19 cellular contexts compared by ENCODE assay signal in the genomic region with DNA sequence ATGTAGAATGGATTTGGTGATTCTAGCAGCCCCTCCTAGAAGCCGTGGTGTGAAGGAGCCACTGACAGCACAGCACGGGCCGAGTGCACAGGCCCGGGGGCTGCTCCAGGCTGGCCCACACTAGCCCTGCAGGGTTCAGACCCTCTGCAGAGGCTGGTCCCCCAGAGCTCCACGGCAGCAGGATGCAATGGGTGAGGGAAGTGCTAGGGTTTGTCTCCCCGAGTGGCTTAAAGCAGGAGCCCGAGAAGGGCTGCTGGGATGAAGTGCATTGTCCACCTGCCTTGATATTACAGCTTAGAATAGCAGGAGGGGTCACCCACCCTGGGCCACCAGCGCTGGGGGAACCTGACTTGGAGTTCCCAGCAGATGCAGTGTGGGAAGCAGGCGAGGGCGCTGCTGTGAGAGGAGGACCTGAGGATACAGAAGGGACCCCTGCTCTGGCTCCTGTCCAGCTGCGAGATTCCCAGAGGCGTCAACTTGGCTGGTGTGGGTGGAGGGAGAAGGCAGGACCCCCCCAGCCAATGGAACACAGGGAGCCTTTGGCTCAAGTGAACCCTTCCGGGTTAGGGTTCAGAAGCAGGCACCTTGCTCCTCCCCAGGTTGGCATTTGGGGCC. TPM values are rescaled to one million over a fixed set of nuclear protein-coding genes. Genes with fewer than 3 reads are reported as not detected.
DNase-seq lines count a peak whose midpoint lies in the region; ATAC-seq, FAIRE-seq and TF ChIP-seq lines count a peak whose summit lies in the region.
"Had no signal": no experiment of that assay in that cellular context is flagged by ENCODE, and none has a peak within 500 bp of the region (broad histone marks: within the 10 kb centered on the region; RNA-seq: fewer than 3 reads in every experiment).

No MANE protein-coding gene starts in this region.

- TF ChIP-seq EP300 in HepG2 (IDR thresholded peaks at IDR 0.05; ENCODE audit: low read depth in 2 of 2, low read length in 2 of 2), result no peak
- TF ChIP-seq EP300 in HepG2 (CRISPR knock-in tag; IDR thresholded peaks at IDR 0.05; ENCODE audit: borderline replicate concordance), result no peak

- H3K27me3 ChIP-seq in right lobe of liver, result no peaks in the 10 kb centered on the region
- no peaks in the 10 kb centered on the region for H3K27me3 ChIP-seq in HepG2 (ENCODE audit: control insufficient read depth in 1 of 2, insufficient read depth in 2 of 2, low read length in 2 of 2)
- no peaks in the 10 kb centered on the region for H3K27me3 ChIP-seq in mesendoderm (ENCODE audit: insufficient read depth, low read length, poor library complexity)
- no peaks in the 10 kb centered on the region for H3K27me3 ChIP-seq in upper lobe of right lung
- H3K27me3 ChIP-seq: MG63, thyroid gland had no signal

- TF ChIP-seq POLR2A in right lobe of liver (IDR thresholded peaks at IDR 0.05) (no peak), HepG2 (IDR thresholded peaks at IDR 0.05; ENCODE audit: insufficient read depth in 1 of 2, low read depth in 2 of 2, low read length in 2 of 2) (no peak)

- H3K36me3 Mint-ChIP-seq in glutamatergic neuron (ENCODE audit: unreplicated experiment), result no peaks in the 10 kb centered on the region

- H3K4me3 Mint-ChIP-seq in glutamatergic neuron (ENCODE audit: unreplicated experiment), result no peak overlapping the region

- no peak for FAIRE-seq in HepG2 (lab: Jason Lieb, UNC)
- FAIRE-seq: frontal cortex had no signal

- no peak overlapping the region for H3K27ac ChIP-seq in right lobe of liver
- no peak overlapping the region for H3K27ac ChIP-seq in HepG2 (ENCODE audit: extremely low read length, insufficient read depth, low read length)
- H3K27ac ChIP-seq in mesendoderm (ENCODE audit: low read depth, low read length), result no peak overlapping the region
- no peak overlapping the region for H3K27ac ChIP-seq in upper lobe of right lung

- H3K4me2 ChIP-seq in HepG2 (ENCODE audit: low read depth, low read length) (no peak overlapping the region), mesendoderm (ENCODE audit: low read length) (no peak overlapping the region)

- peaks cover 20% of the 10 kb centered on the region for H3K79me1 ChIP-seq in mesendoderm (ENCODE audit: low read length)

- H4K8ac ChIP-seq in mesendoderm (ENCODE audit: low read depth, low read length), result no peak overlapping the region

- H3K9ac ChIP-seq in HepG2 (ENCODE audit: insufficient read depth, low read depth, low read length) (no peak overlapping the region), mesendoderm (ENCODE audit: low read length) (no peak overlapping the region)

- H3K56ac ChIP-seq in mesendoderm (ENCODE audit: low read length), result no peak overlapping the region

- no peak overlapping the region for H3K4me3 ChIP-seq in right lobe of liver
- no peak overlapping the region for H3K4me3 ChIP-seq in HepG2 (replicated peaks in 1 of 3; ENCODE audit: insufficient read depth in 1 of 3, low read depth in 2 of 3, low read length in 3 of 3)
- H3K4me3 ChIP-seq in mesendoderm (ENCODE audit: low read length), result no peak overlapping the region
- no peak overlapping the region for H3K4me3 ChIP-seq in upper lobe of right lung
- H3K4me3 ChIP-seq: MG63, thyroid gland had no signal

- peak overlapping the region; percentile 24 for H3K23ac ChIP-seq in mesendoderm (ENCODE audit: low read length)

- no peak overlapping the region for H2BK120ac ChIP-seq in mesendoderm (ENCODE audit: low read depth, low read length)

- H3K36me3 ChIP-seq in right lobe of liver (peaks cover 18 to 81% (median 47%) of the 10 kb centered on the region in 4 donors), HepG2 (replicated peaks in 1 of 2; ENCODE audit: control insufficient read depth in 1 of 2, insufficient read depth in 2 of 2, low read length in 2 of 2) (peaks cover 72 to 99% of the 10 kb centered on the region in 2 experiments), mesendoderm (ENCODE audit: control insufficient read depth, insufficient read depth, low read length) (peaks cover 42% of the 10 kb centered on the region), upper lobe of right lung (peaks cover 97% of the 10 kb centered on the region)

- no peak overlapping the region for H2AFZ ChIP-seq in HepG2 (ENCODE audit: low read length)

- DNase-seq in right lobe of liver (peak in 2 of 3 donors; percentile 17 to 51), HepG2 (ENCODE audit: low spot score) (no peak), glutamatergic neuron (peak; percentile 5), mesendoderm (no peak), upper lobe of right lung (peak; percentile 58), GM19238 (ENCODE audit: insufficient read length, low spot score) (no peak), NCI-H510A (lab: John Stamatoyannopoulos, UW) (no peak)
- no peak for DNase-seq in activated CD4-positive, alpha-beta T cell treated with anti-CD3 and anti-CD28 coated beads, Interleukin-2, amount 50 U/mL, for 1 hour
- DNase-seq: ACHN; activated CD4-positive, alpha-beta T cell treated with anti-CD3 and anti-CD28 coated beads for 48 hours; amniotic stem cell; C1 segment of cervical spinal cord; kidney glomerular epithelial cell; MG63; NCI-H1436; NCI-H526; stimulated activated CD4-positive, alpha-beta T cell treated with anti-CD3 and anti-CD28 coated beads, Interleukin-15, amount 100 ng/mL, for 24 hours had no signal

- CTCF ChIA-PET in HepG2 (lab: Yijun Ruan, JAX; ENCODE audit: low intra/inter-chr PET ratio, low total read pairs), result no interaction called here

- no peak overlapping the region for H3K27ac Mint-ChIP-seq in glutamatergic neuron (ENCODE audit: unreplicated experiment)

- in situ Hi-C loops in HepG2 (cut with HindIII; ENCODE audit: extremely low pct_ligation_motif_present, low pct_unique_long_range_greater_than_20kb), result no loop called here

- no peak for TF ChIP-seq RAD21 in HepG2 (CRISPR knock-in tag; IDR thresholded peaks at IDR 0.05)

- H4K5ac ChIP-seq in mesendoderm (ENCODE audit: low read length), result no peak overlapping the region

- H3K9me3 Mint-ChIP-seq in glutamatergic neuron (ENCODE audit: unreplicated experiment), result peaks cover 2% of the 10 kb centered on the region

- POLR2A ChIA-PET in HepG2 (lab: Yijun Ruan, JAX), result no interaction called here

- H2BK5ac ChIP-seq in mesendoderm (ENCODE audit: low read length), result no peak overlapping the region

- H3K9me3 ChIP-seq in right lobe of liver (no peaks in the 10 kb centered on the region), HepG2 (ENCODE audit: low read length) (no peaks in the 10 kb centered on the region), upper lobe of right lung (no peaks in the 10 kb centered on the region)
- H3K9me3 ChIP-seq: MG63, thyroid gland had no signal

- WGBS in right lobe of liver (ENCODE audit: insufficient coverage, low coverage, low lambda C conversion rate, missing lambda C conversion rate), result 100% methylated on average over 2 of the region's 13 CpGs
- 96% methylated on average over 7 of the region's 13 CpGs for WGBS in HepG2 (ENCODE audit: low lambda C conversion rate)
- WGBS in mesendoderm (ENCODE audit: extremely low coverage, insufficient coverage, low lambda C conversion rate), result no CpG with 5 or more reads among the region's 13 CpGs

- no peak for TF ChIP-seq CTCF in right lobe of liver (IDR thresholded peaks at IDR 0.05)
- TF ChIP-seq CTCF in HepG2 (CRISPR knock-in tag; IDR thresholded peaks at IDR 0.05), result no peak
- TF ChIP-seq CTCF in glutamatergic neuron (IDR thresholded peaks at IDR 0.05; ENCODE audit: partially characterized antibody, unreplicated experiment), result no peak
- no peak for TF ChIP-seq CTCF in upper lobe of right lung (IDR thresholded peaks at IDR 0.05)

- no peak overlapping the region for H3K18ac ChIP-seq in mesendoderm (ENCODE audit: low read length)

- peaks cover 9% of the 10 kb centered on the region for H4K20me1 ChIP-seq in HepG2 (ENCODE audit: insufficient read depth, low read length)

- H3K4me1 Mint-ChIP-seq in glutamatergic neuron (ENCODE audit: low read depth, unreplicated experiment), result peaks cover 5% of the 10 kb centered on the region

- BruUV-seq in HepG2 (replicated peaks; lab: Mats Ljungman, UMichigan), result no TSS peak

- H2BK15ac ChIP-seq in mesendoderm (replicated peaks; ENCODE audit: low read depth), result no peak overlapping the region

- peaks cover 0 to 14% (median 0%) of the 10 kb centered on the region in 4 donors for H3K4me1 ChIP-seq in right lobe of liver
- H3K4me1 ChIP-seq in HepG2 (ENCODE audit: insufficient read depth, low read length), result peaks cover 9% of the 10 kb centered on the region; the same call in 1 of the 2 replicates
- H3K4me1 ChIP-seq in mesendoderm (ENCODE audit: control insufficient read depth, low read depth, low read length), result no peaks in the 10 kb centered on the region
- peaks cover 19% of the 10 kb centered on the region for H3K4me1 ChIP-seq in upper lobe of right lung

- H3K79me2 ChIP-seq in HepG2 (ENCODE audit: insufficient read depth, low read length), result no peaks in the 10 kb centered on the region
- H3K79me2 ChIP-seq in mesendoderm (ENCODE audit: control insufficient read depth, insufficient read depth, low read length), result peaks cover 14% of the 10 kb centered on the region

- intact Hi-C loops in right lobe of liver (cut with DNase I), result no loop called here
- intact Hi-C loops in HepG2 (cut with micrococcal nuclease; ENCODE audit: unreplicated experiment), result no loop called here
- intact Hi-C loops in upper lobe of right lung (cut with DNase I), result no loop called here

- no peak overlapping the region for H2AK5ac ChIP-seq in mesendoderm (ENCODE audit: low read length)

- no peak overlapping the region for H3K4ac ChIP-seq in mesendoderm (ENCODE audit: low read depth, low read length)

- ATAC-seq in right lobe of liver, result no peak
- ATAC-seq in HepG2, result no peak
- ATAC-seq in upper lobe of right lung, result no peak

- peaks cover 5% of the 10 kb centered on the region for H3K27me3 Mint-ChIP-seq in glutamatergic neuron (ENCODE audit: unreplicated experiment)

RNA-seq across cellular contexts. Expression of a gene that starts 30.0 kb away (rescaled TPM):
- total RNA-seq in right lobe of liver (100 to 1,000 TPM in 1 of 6 experiments, 10 to 100 TPM in 5; 65.1 to 149 (median 76.4) TPM), HepG2 (2016; rRNA removed; fragmentation: Illumina TruSeq; extraction: Trizol) (106 and 120 TPM in 2 replicates), glutamatergic neuron (ENCODE audit: unreplicated experiment) (161 TPM), upper lobe of right lung (234 TPM)
- 50.7 and 51.7 TPM in 2 replicates for total RNA-seq in HepG2 (2016; cell fraction: cytosol; rRNA removed; fragmentation: Illumina TruSeq; extraction: Trizol; ENCODE audit: low read depth)
- total RNA-seq in HepG2 (2016; cell fraction: insoluble cytoplasmic fraction; rRNA removed; fragmentation: Illumina TruSeq; extraction: Trizol), result 98.1 and 109 TPM in 2 replicates
- 54.9 and 56.0 TPM in 2 replicates for total RNA-seq in HepG2 (2016; cell fraction: membrane; rRNA removed; fragmentation: Illumina TruSeq; extraction: Trizol)
- 57.3 and 65.4 TPM in 2 replicates for total RNA-seq in HepG2 (2016; cell fraction: nucleus; rRNA removed; fragmentation: Illumina TruSeq; extraction: Trizol)
- polyA plus RNA-seq in HepG2 (2011; rRNA removed), result 198 and 199 TPM in 2 replicates
- polyA plus RNA-seq in HepG2 (2011; cell fraction: cytosol; rRNA removed), result 187 and 226 TPM in 2 replicates
- 166 and 177 TPM in 2 replicates for polyA plus RNA-seq in HepG2 (2011; cell fraction: nucleus; rRNA removed)
- polyA plus RNA-seq in HepG2 (2012), result 117 and 122 TPM in 2 replicates
- polyA plus RNA-seq in HepG2 (2016; cell fraction: cytosol; fragmentation: Illumina TruSeq; extraction: Trizol; ENCODE audit: low read depth), result 33.9 and 35.4 TPM in 2 replicates
- polyA plus RNA-seq in HepG2 (2016; cell fraction: insoluble cytoplasmic fraction; fragmentation: Illumina TruSeq; extraction: Trizol; ENCODE audit: low read depth), result 136 and 179 TPM in 2 replicates
- polyA plus RNA-seq in HepG2 (2016; cell fraction: membrane; fragmentation: Illumina TruSeq; extraction: Trizol; ENCODE audit: low read depth), result 47.7 and 51.7 TPM in 2 replicates
- polyA plus RNA-seq in HepG2 (2016; cell fraction: nucleus; fragmentation: Illumina TruSeq; extraction: Trizol; ENCODE audit: insufficient read depth, low read depth), result 118 and 124 TPM in 2 replicates
- polyA minus RNA-seq in HepG2 (2011; rRNA and poly(A)+ RNA removed; ENCODE audit: low replicate concordance), result 149 and 296 TPM in 2 replicates
- 111 and 136 TPM in 2 replicates for polyA minus RNA-seq in HepG2 (2011; cell fraction: cytosol; rRNA and poly(A)+ RNA removed)
- 82.2 and 96.2 TPM in 2 replicates for polyA minus RNA-seq in HepG2 (2011; cell fraction: nucleus; rRNA and poly(A)+ RNA removed)
- polyA plus RNA-seq in mesendoderm (2013, experiment 1 of 2), result 261 TPM
- 261 TPM for polyA plus RNA-seq in mesendoderm (2013, experiment 2 of 2)

Comparison
In these comparisons a context has a peak if more than half of its experiments do, and no peak if none do; other contexts are left out.
1. DNase-seq: peak in right lobe of liver (2 of 3), glutamatergic neuron (single experiment) and upper lobe of right lung (single experiment); none in HepG2 (single experiment), mesendoderm (single experiment), GM19238 (single experiment), activated CD4-positive, alpha-beta T cell treated with anti-CD3 and anti-CD28 coated beads, Interleukin-2, amount 50 U/mL, for 1 hour (single experiment) and NCI-H510A (single experiment).